9 cellular contexts compared by ENCODE assay signal in genomic region chr3:142964150-142964498, GRCh38. TPM values are rescaled to one million over a fixed set of nuclear protein-coding genes. Genes with fewer than 3 reads are reported as not detected.
DNase-seq lines count a peak whose midpoint lies in the region; ATAC-seq and TF ChIP-seq lines count a peak whose summit lies in the region.
"Had no signal": no experiment of that assay in that cellular context is flagged by ENCODE, and none has a peak within 500 bp of the region (broad histone marks: within the 10 kb centered on the region; RNA-seq: fewer than 3 reads in every experiment).

No MANE protein-coding gene starts in this region.

- no peaks in the 10 kb centered on the region for H3K36me3 ChIP-seq in mammary epithelial cell (ENCODE audit: insufficient read depth, low read length)
- H3K36me3 ChIP-seq in mesendoderm (ENCODE audit: control insufficient read depth, insufficient read depth, low read length): no peaks in the 10 kb centered on the region
- H3K36me3 ChIP-seq in aorta (ENCODE audit: control insufficient read depth in 1 of 2, insufficient read depth in 2 of 2, low read length in 1 of 2): no peaks in the 10 kb centered on the region

- peak overlapping the region; percentile 86 for H2AFZ ChIP-seq in mammary epithelial cell (ENCODE audit: low read depth, low read length)

- no peaks in the 10 kb centered on the region for H3K9me3 ChIP-seq in mammary epithelial cell (replicated peaks; ENCODE audit: insufficient read depth, low read length)
- H3K9me3 ChIP-seq in aorta (ENCODE audit: control insufficient read depth, low read length): no peaks in the 10 kb centered on the region

- no peak overlapping the region for H3K23ac ChIP-seq in mesendoderm (ENCODE audit: low read length)

- H3K79me2 ChIP-seq in mammary epithelial cell (ENCODE audit: insufficient read depth, low read length) (no peaks in the 10 kb centered on the region), mesendoderm (ENCODE audit: control insufficient read depth, insufficient read depth, low read length) (no peaks in the 10 kb centered on the region)

- H3K79me1 ChIP-seq in mesendoderm (ENCODE audit: low read length): no peaks in the 10 kb centered on the region

- in situ Hi-C loops in mammary epithelial cell (cut with MboI; ENCODE audit: low sequenced_read_pairs in 2 of 2): no loop called here

- no peak overlapping the region for H2BK120ac ChIP-seq in mesendoderm (ENCODE audit: low read depth, low read length)

- peak overlapping the region; percentile 39 to 60 (median 57) for H3K4me3 ChIP-seq in mammary epithelial cell (replicated peaks in 1 of 3; ENCODE audit: insufficient read depth in 1 of 3, low read depth in 2 of 3, low read length in 3 of 3)
- H3K4me3 ChIP-seq in mesendoderm (ENCODE audit: low read length): peak overlapping the region; percentile 42
- peak overlapping the region; percentile 49 to 50 for H3K4me3 ChIP-seq in aorta (ENCODE audit: low read length in 2 of 2)

- no peak overlapping the region for H3K4ac ChIP-seq in mesendoderm (ENCODE audit: low read depth, low read length)

- no peak overlapping the region for H2BK15ac ChIP-seq in mesendoderm (replicated peaks; ENCODE audit: low read depth)

- no peak overlapping the region for H3K18ac ChIP-seq in mesendoderm (ENCODE audit: low read length)

- H3K4me2 ChIP-seq in mammary epithelial cell (ENCODE audit: insufficient read depth, low read depth, low read length) (peak overlapping the region; percentile 89), mesendoderm (ENCODE audit: low read length) (peak overlapping the region; percentile 80)

- intact Hi-C loops in Right ventricle myocardium inferior (cut with DNase I): no loop called here
- intact Hi-C loops in cardiac septum (cut with DNase I): no loop called here
- intact Hi-C loops in mammary epithelial cell (cut with micrococcal nuclease): no loop called here
- intact Hi-C loops in aorta (cut with DNase I): no loop called here

- no peak overlapping the region for H2AK5ac ChIP-seq in mesendoderm (ENCODE audit: low read length)

- no TSS peak for BruUV-seq in mammary epithelial cell (replicated peaks; lab: Mats Ljungman, UMichigan)

- CTCF ChIA-PET in mammary epithelial cell (lab: Charles Lee; ENCODE audit: low non-redundant PET): no interaction called here

- H3K27ac ChIP-seq in mammary epithelial cell (ENCODE audit: insufficient read depth, low read depth, low read length): no peak overlapping the region
- no peak overlapping the region for H3K27ac ChIP-seq in mesendoderm (ENCODE audit: low read depth, low read length)
- H3K27ac ChIP-seq in aorta (ENCODE audit: low read depth in 1 of 2, low read length in 2 of 2): no peak overlapping the region
- H3K27ac ChIP-seq: epithelial cell of prostate had no signal

- ATAC-seq in Right ventricle myocardium inferior (no peak), aorta (ENCODE audit: low FRiP score) (no peak), GM19395 (IDR thresholded peaks at IDR 0.05; ENCODE audit: unreplicated experiment) (no peak)

- H3K9ac ChIP-seq in mammary epithelial cell (ENCODE audit: insufficient read depth, low read length) (no peak overlapping the region), mesendoderm (ENCODE audit: low read length) (peak overlapping the region; percentile 52)

- no peak overlapping the region for H4K5ac ChIP-seq in mesendoderm (ENCODE audit: low read length)

- H2BK5ac ChIP-seq in mesendoderm (ENCODE audit: low read length): no peak overlapping the region

- dilution Hi-C loops in mammary epithelial cell (cut with HindIII; ENCODE audit: low sequenced_read_pairs): no loop called here

- DNase-seq in Right ventricle myocardium inferior (ENCODE audit: missing footprints): peak; percentile 39
- DNase-seq in cardiac septum (ENCODE audit: low spot score): no peak
- no peak for DNase-seq in mammary epithelial cell
- peak; percentile 54 for DNase-seq in mesendoderm
- no peak for DNase-seq in aorta
- no peak for DNase-seq in NOMO-1 (lab: John Stamatoyannopoulos, UW; ENCODE audit: unreplicated experiment in 2 of 2)
- no peak for DNase-seq in activated CD4-positive, alpha-beta T cell treated with anti-CD3 and anti-CD28 coated beads for 1 hour

- no peaks in the 10 kb centered on the region for H3K27me3 ChIP-seq in mammary epithelial cell (ENCODE audit: insufficient read depth, low read length)
- peaks cover 6% of the 10 kb centered on the region for H3K27me3 ChIP-seq in mesendoderm (ENCODE audit: insufficient read depth, low read length, poor library complexity)
- H3K27me3 ChIP-seq in aorta (ENCODE audit: control insufficient read depth in 1 of 2, insufficient read depth in 2 of 2, low read length in 1 of 2): no peaks in the 10 kb centered on the region

- 4% methylated on average over 5 of the region's 24 CpGs for WGBS in mammary epithelial cell (ENCODE audit: low coverage, missing lambda C conversion rate)
- WGBS in mesendoderm (ENCODE audit: extremely low coverage, insufficient coverage, low lambda C conversion rate): no CpG with 5 or more reads among the region's 24 CpGs
- WGBS in aorta, 2 donors: 16 to 20% methylated on average over 21 to 24 of the region's 24 CpGs

- H3K4me1 ChIP-seq in mammary epithelial cell (ENCODE audit: insufficient read depth, low read length): peaks cover 13% of the 10 kb centered on the region
- H3K4me1 ChIP-seq in mesendoderm (ENCODE audit: control insufficient read depth, low read depth, low read length): no peaks in the 10 kb centered on the region
- H3K4me1 ChIP-seq in aorta (ENCODE audit: control insufficient read depth in 1 of 2, insufficient read depth in 2 of 2, low read length in 2 of 2): no peaks in the 10 kb centered on the region

- H4K8ac ChIP-seq in mesendoderm (ENCODE audit: low read depth, low read length): no peak overlapping the region

- TF ChIP-seq CTCF in mammary epithelial cell (conservative IDR thresholded peaks at IDR 0.05 in 1 of 2, IDR thresholded peaks at IDR 0.05 in 1 of 2; ENCODE audit: extremely low read depth in 1 of 2, insufficient read depth in 1 of 2, low read depth in 1 of 2, low read length in 2 of 2): no peak

- no peaks in the 10 kb centered on the region for H4K20me1 ChIP-seq in mammary epithelial cell (ENCODE audit: insufficient read depth, low read length)

- peak overlapping the region; percentile 77 for H3K56ac ChIP-seq in mesendoderm (ENCODE audit: low read length)

RNA-seq across cellular contexts. Expression of gene PAQR9, which starts 0.7 kb away (rescaled TPM):
- total RNA-seq in Right ventricle myocardium inferior (13.7 TPM), cardiac septum (10.7 TPM), mammary epithelial cell (not detected), aorta (not detected)
- polyA plus RNA-seq in mammary epithelial cell (0.05 TPM), aorta (not detected)
- polyA minus RNA-seq in mammary epithelial cell: 0.41 TPM
- polyA plus RNA-seq in mesendoderm (2013, experiment 1 of 2): 0.86 TPM
- 1.0 TPM for polyA plus RNA-seq in mesendoderm (2013, experiment 2 of 2)

RNA-seq across cellular contexts. Expression of gene U2SURP, which starts 37.2 kb away (rescaled TPM):
- total RNA-seq in Right ventricle myocardium inferior (41.9 TPM), cardiac septum (40.6 TPM), mammary epithelial cell (100 to 1,000 TPM in 1 of 2 donors, 10 to 100 TPM in 1; 76.7 to 122 TPM), aorta (100 to 1,000 TPM in 1 of 2 donors, 10 to 100 TPM in 1; 84.0 to 102 TPM)
- polyA plus RNA-seq in mammary epithelial cell (36.1 TPM), aorta (10 to 100 TPM; 12.3 to 40.1 TPM)
- polyA minus RNA-seq in mammary epithelial cell: 17.1 TPM
- 160 TPM for polyA plus RNA-seq in mesendoderm (2013, experiment 1 of 2)
- 159 TPM for polyA plus RNA-seq in mesendoderm (2013, experiment 2 of 2)

Comparison
In these comparisons a context has a peak if more than half of its experiments do, and no peak if none do; other contexts are left out.
1. DNase-seq: peak in Right ventricle myocardium inferior (single experiment) and mesendoderm (single experiment); none in cardiac septum (single experiment), mammary epithelial cell (single experiment), aorta (0 of 2), NOMO-1 (0 of 2) and activated CD4-positive, alpha-beta T cell treated with anti-CD3 and anti-CD28 coated beads for 1 hour (single experiment).
2. RNA of gene PAQR9, which starts 0.7 kb away (total RNA-seq): 13.7 TPM in Right ventricle myocardium inferior (single experiment) and 10.7 TPM in cardiac septum (single experiment); not detected in aorta and not detected in mammary epithelial cell; every median in the first group is over 10 times any median in the second.
3. Peak in every context shown above with its lines, with median percentiles within 50 percentile points of each other: H3K4me3 ChIP-seq.